ENCODE assay signal across 13 cellular contexts in genomic region chr5:39270172-39270848, GRCh38. TPM values are rescaled to one million over a fixed set of nuclear protein-coding genes. Genes with fewer than 3 reads are reported as not detected.
A peak's percentile ranks its signal among the peaks of the same experiment; 100 is the strongest.
DNase-seq lines count a peak whose midpoint lies in the region; ATAC-seq and TF ChIP-seq lines count a peak whose summit lies in the region.
"Had no signal": no experiment of that assay in that cellular context is flagged by ENCODE, and none has a peak within 500 bp of the region (broad histone marks: within the 10 kb centered on the region; RNA-seq: fewer than 3 reads in every experiment).

No MANE protein-coding gene starts in this region.

- TF ChIP-seq CTCF in thoracic aorta (IDR thresholded peaks at IDR 0.05) (no peak), Caco-2 (IDR thresholded peaks at IDR 0.05; ENCODE audit: insufficient read depth in 1 of 2, low read depth in 1 of 2, low read length in 1 of 2, severe bottlenecking in 1 of 2, unreplicated experiment in 1 of 2) (no peak)

- no peaks in the 10 kb centered on the region for H3K9me3 Mint-ChIP-seq in activated naive CD8-positive, alpha-beta T cell treated with anti-CD3 and anti-CD28 coated beads, Interleukin-2, amount 10 ng/mL, durations not matched to agents 7 days and 5 days
- H3K9me3 Mint-ChIP-seq in activated naive CD8-positive, alpha-beta T cell treated with anti-CD3 and anti-CD28 coated beads for 36 hours, result peaks cover 1% of the 10 kb centered on the region
- H3K9me3 Mint-ChIP-seq in T-cell (no peaks in the 10 kb centered on the region), Caco-2 (ENCODE audit: unreplicated experiment) (no peaks in the 10 kb centered on the region)
- H3K9me3 Mint-ChIP-seq: GM23338 had no signal

- no TSS peak for BruUV-seq in Caco-2 (replicated peaks; lab: Mats Ljungman, UMichigan)

- peak overlapping the region; percentile 6 for H3K4me3 ChIP-seq in thoracic aorta
- H3K4me3 ChIP-seq in Caco-2 (ENCODE audit: low read depth, low read length), result no peak overlapping the region
- H3K4me3 ChIP-seq: coronary artery, GM23338 had no signal

- H3K9me3 ChIP-seq in thoracic aorta (no peaks in the 10 kb centered on the region), Caco-2 (no peaks in the 10 kb centered on the region)

- DNase-seq in activated naive CD8-positive, alpha-beta T cell treated with anti-CD3 and anti-CD28 coated beads, Interleukin-2, amount 10 ng/mL, durations not matched to agents 7 days and 5 days, result no peak
- DNase-seq in activated naive CD8-positive, alpha-beta T cell treated with anti-CD3 and anti-CD28 coated beads for 36 hours, result no peak
- DNase-seq in T-cell, result peak in 2 of 34 experiments; percentile 10
- DNase-seq in thoracic aorta (ENCODE audit: low spot score), result no peak
- DNase-seq in Caco-2, result no peak
- no peak for DNase-seq in SW 1271 (lab: John Stamatoyannopoulos, UW)
- no peak for DNase-seq in DMS 273 (lab: John Stamatoyannopoulos, UW; ENCODE audit: unreplicated experiment)
- DNase-seq: NCI-H524 treated with DMSO at 0.1 percent for 48 hours; stimulated activated CD4-positive, alpha-beta T cell treated with anti-CD3 and anti-CD28 coated beads, Interleukin-2, amount 100 ng/mL, for 24 hours had no signal

- H3K4me1 ChIP-seq in thoracic aorta (ENCODE audit: control insufficient read depth in 1 of 2, low read depth in 2 of 2) (no peaks in the 10 kb centered on the region), Caco-2 (peaks cover 13% of the 10 kb centered on the region)

- POLR2A ChIA-PET in activated naive CD8-positive, alpha-beta T cell treated with anti-CD3 and anti-CD28 coated beads, Interleukin-2, amount 10 ng/mL, durations not matched to agents 7 days and 5 days (lab: Charles Lee), result interaction anchor here (0.7 to 0.9 kb wide), 2 partner anchors 52 to 67 kb away, joined by 4 read pairs; no protein-coding TSS in a partner anchor
- POLR2A ChIA-PET in T-cell (lab: Charles Lee) (no interaction called here), Caco-2 (lab: Charles Lee) (no interaction called here)

- H3K36me3 ChIP-seq in thoracic aorta (no peaks in the 10 kb centered on the region), Caco-2 (ENCODE audit: control insufficient read depth, insufficient read depth, low read length) (no peaks in the 10 kb centered on the region)

- intact Hi-C loops in Caco-2 (cut with micrococcal nuclease; ENCODE audit: unreplicated experiment), result no loop called here

- peaks cover 36% of the 10 kb centered on the region for H3K4me1 Mint-ChIP-seq in activated naive CD8-positive, alpha-beta T cell treated with anti-CD3 and anti-CD28 coated beads, Interleukin-2, amount 10 ng/mL, durations not matched to agents 7 days and 5 days
- H3K4me1 Mint-ChIP-seq in activated naive CD8-positive, alpha-beta T cell treated with anti-CD3 and anti-CD28 coated beads for 36 hours, result peaks cover 34% of the 10 kb centered on the region
- peaks cover 35 to 52% (median 38%) of the 10 kb centered on the region in 3 donors for H3K4me1 Mint-ChIP-seq in T-cell
- peaks cover 13% of the 10 kb centered on the region for H3K4me1 Mint-ChIP-seq in Caco-2 (ENCODE audit: low read depth, unreplicated experiment)
- H3K4me1 Mint-ChIP-seq: GM23338 had no signal

- H3K27me3 ChIP-seq in thoracic aorta (replicated peaks; ENCODE audit: insufficient read depth) (no peaks in the 10 kb centered on the region), Caco-2 (replicated peaks; ENCODE audit: control insufficient read depth, insufficient read depth, low read length) (no peaks in the 10 kb centered on the region)

- peak overlapping the region; percentile 9 for H3K4me3 Mint-ChIP-seq in activated naive CD8-positive, alpha-beta T cell treated with anti-CD3 and anti-CD28 coated beads, Interleukin-2, amount 10 ng/mL, durations not matched to agents 7 days and 5 days
- no peak overlapping the region for H3K4me3 Mint-ChIP-seq in activated naive CD8-positive, alpha-beta T cell treated with anti-CD3 and anti-CD28 coated beads for 36 hours
- H3K4me3 Mint-ChIP-seq in T-cell (peak overlapping the region; percentile 33 to 61 (median 50)), Caco-2 (ENCODE audit: unreplicated experiment) (no peak overlapping the region)
- H3K4me3 Mint-ChIP-seq: GM23338 had no signal

- no peaks in the 10 kb centered on the region for H3K27me3 Mint-ChIP-seq in activated naive CD8-positive, alpha-beta T cell treated with anti-CD3 and anti-CD28 coated beads, Interleukin-2, amount 10 ng/mL, durations not matched to agents 7 days and 5 days
- no peaks in the 10 kb centered on the region for H3K27me3 Mint-ChIP-seq in activated naive CD8-positive, alpha-beta T cell treated with anti-CD3 and anti-CD28 coated beads for 36 hours
- H3K27me3 Mint-ChIP-seq in T-cell (no peaks in the 10 kb centered on the region), Caco-2 (ENCODE audit: insufficient read depth, unreplicated experiment) (no peaks in the 10 kb centered on the region)

- no peak overlapping the region for H3K27ac ChIP-seq in thoracic aorta
- H3K27ac ChIP-seq: coronary artery had no signal

- no peak overlapping the region for H3K27ac Mint-ChIP-seq in activated naive CD8-positive, alpha-beta T cell treated with anti-CD3 and anti-CD28 coated beads, Interleukin-2, amount 10 ng/mL, durations not matched to agents 7 days and 5 days
- H3K27ac Mint-ChIP-seq in activated naive CD8-positive, alpha-beta T cell treated with anti-CD3 and anti-CD28 coated beads for 36 hours, result no peak overlapping the region
- peak overlapping the region in 1 of 2 donors; percentile 19 for H3K27ac Mint-ChIP-seq in T-cell
- H3K27ac Mint-ChIP-seq in Caco-2 (ENCODE audit: unreplicated experiment), result no peak overlapping the region
- H3K27ac Mint-ChIP-seq: GM23338 had no signal

- CTCF ChIA-PET in T-cell (lab: Charles Lee) (interaction anchor here (0.6 to 5.9 kb wide), 10 partner anchors 13 to 504 kb away, joined by 3 to 50 read pairs (median 4); no protein-coding TSS in a partner anchor), Caco-2 (lab: Charles Lee) (no interaction called here)

- no peaks in the 10 kb centered on the region for H3K36me3 Mint-ChIP-seq in activated naive CD8-positive, alpha-beta T cell treated with anti-CD3 and anti-CD28 coated beads, Interleukin-2, amount 10 ng/mL, durations not matched to agents 7 days and 5 days
- H3K36me3 Mint-ChIP-seq in activated naive CD8-positive, alpha-beta T cell treated with anti-CD3 and anti-CD28 coated beads for 36 hours, result peaks cover 3% of the 10 kb centered on the region
- H3K36me3 Mint-ChIP-seq in T-cell (no peaks in the 10 kb centered on the region), Caco-2 (ENCODE audit: insufficient read depth, unreplicated experiment) (no peaks in the 10 kb centered on the region)

- no peak for ATAC-seq in activated naive CD8-positive, alpha-beta T cell treated with anti-CD3 and anti-CD28 coated beads, Interleukin-2, amount 10 ng/mL, durations not matched to agents 7 days and 5 days (ENCODE audit: low read depth)
- ATAC-seq in HG03097 (IDR thresholded peaks at IDR 0.05; ENCODE audit: low FRiP score, unreplicated experiment) (peak; percentile 72), T-cell (replicated peaks in 1 of 4) (peak in 1 of 4 experiments; percentile 45), thoracic aorta (ENCODE audit: insufficient number of reproducible peaks, low FRiP score, low read depth) (no peak)
- ATAC-seq: GM23338 had no signal

RNA-seq across cellular contexts. Expression of gene FYB1, which starts 50.9 kb away (rescaled TPM):
- total RNA-seq in activated naive CD8-positive, alpha-beta T cell treated with anti-CD3 and anti-CD28 coated beads, Interleukin-2, amount 10 ng/mL, durations not matched to agents 7 days and 5 days, result 100 to 1,000 TPM; 355 to 358 TPM
- total RNA-seq in activated naive CD8-positive, alpha-beta T cell treated with anti-CD3 and anti-CD28 coated beads for 36 hours, result 10 to 100 TPM; 71.3 to 74.1 TPM
- total RNA-seq in T-cell (100 to 1,000 TPM; 372 to 769 (median 428) TPM), thoracic aorta (10 to 100 TPM; 12.9 to 29.8 TPM), Caco-2 (2022) (0.60 and 1.3 TPM in 2 replicates)
- total RNA-seq: GM23338, kidney epithelial cell had no signal

Comparison
In these comparisons a context has a peak if more than half of its experiments do, and no peak if none do; other contexts are left out.
1. H3K4me3 Mint-ChIP-seq: peak in activated naive CD8-positive, alpha-beta T cell treated with anti-CD3 and anti-CD28 coated beads, Interleukin-2, amount 10 ng/mL, durations not matched to agents 7 days and 5 days (single experiment) and T-cell (3 of 3); none in activated naive CD8-positive, alpha-beta T cell treated with anti-CD3 and anti-CD28 coated beads for 36 hours (single experiment) and Caco-2 (single experiment).
2. RNA of gene FYB1, which starts 50.9 kb away (total RNA-seq): 372 to 769 TPM in T-cell and 355 to 358 TPM in activated naive CD8-positive, alpha-beta T cell treated with anti-CD3 and anti-CD28 coated beads, Interleukin-2, amount 10 ng/mL, durations not matched to agents 7 days and 5 days; 71.3 to 74.1 TPM in activated naive CD8-positive, alpha-beta T cell treated with anti-CD3 and anti-CD28 coated beads for 36 hours, 12.9 to 29.8 TPM in thoracic aorta and 0.60 to 1.3 TPM in Caco-2; every median in the first group is over 4 times any median in the second.